11 cellular contexts compared by ENCODE assay signal in the genomic region with DNA sequence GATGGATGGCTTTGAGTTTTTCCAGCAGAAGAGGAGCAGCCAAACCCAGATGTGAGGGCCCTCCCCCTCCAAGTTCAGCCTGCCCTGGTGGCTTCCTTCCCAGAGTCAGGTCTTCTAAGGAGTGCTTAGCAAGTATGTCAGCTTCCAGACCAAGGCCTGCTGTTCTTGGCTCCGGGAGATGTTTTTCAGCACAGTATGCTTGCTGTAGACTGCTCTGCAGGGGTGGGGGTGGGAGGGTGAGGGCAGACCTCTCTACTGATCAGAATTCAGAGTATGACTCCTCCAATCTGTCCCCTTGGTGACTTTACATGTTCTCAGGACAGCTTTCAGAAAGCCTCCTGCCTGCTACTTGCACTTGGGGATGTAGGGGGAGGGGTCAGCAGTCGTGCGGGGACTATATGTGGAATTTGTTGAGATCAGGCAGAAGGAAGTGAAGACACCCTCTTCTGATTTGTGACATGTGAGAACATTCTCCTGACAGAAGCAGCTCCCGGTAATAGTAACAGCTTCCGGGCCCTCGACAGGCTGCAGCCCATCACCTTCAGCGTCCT.
DNase-seq lines count a peak whose midpoint lies in the region; FAIRE-seq and TF ChIP-seq lines count a peak whose summit lies in the region.
"Had no signal": no experiment of that assay in that cellular context is flagged by ENCODE, and none has a peak within 500 bp of the region (broad histone marks: within the 10 kb centered on the region; RNA-seq: fewer than 3 reads in every experiment).

No MANE protein-coding gene starts in this region.

- peak overlapping the region; percentile 97 to 99 (median 98) for H3K27ac Mint-ChIP-seq in nephron
- H3K27ac Mint-ChIP-seq: T-helper 1 cell treated with Interleukin-12 subunit alpha and Interleukin-12 subunit beta and Interleukin-4 antibody, amounts not matched to agents 30 μg/mL and 1 μg/mL, for 36 hours had no signal

- WGBS in transverse colon (ENCODE audit: low coverage in 1 of 2), 2 donors = 57% methylated on average over 7 of the region's 7 CpGs; no CpG with 5 or more reads in 1 of the 2 donors

- H3K27me3 Mint-ChIP-seq in nephron (ENCODE audit: low read depth) = peaks cover 11% of the 10 kb centered on the region

- H3K4me3 Mint-ChIP-seq in nephron = peak overlapping the region; percentile 20 to 62 (median 41)
- H3K4me3 Mint-ChIP-seq: T-helper 1 cell treated with Interleukin-12 subunit alpha and Interleukin-12 subunit beta and Interleukin-4 antibody, amounts not matched to agents 30 μg/mL and 1 μg/mL, for 36 hours had no signal

- intact Hi-C loops in transverse colon (cut with DNase I; ENCODE audit: low total_unique reads) = no loop called here

- H3K9me3 Mint-ChIP-seq in nephron = peaks cover 2% of the 10 kb centered on the region
- H3K9me3 Mint-ChIP-seq: T-helper 1 cell treated with Interleukin-12 subunit alpha and Interleukin-12 subunit beta and Interleukin-4 antibody, amounts not matched to agents 30 μg/mL and 1 μg/mL, for 36 hours had no signal

- no peaks in the 10 kb centered on the region for H3K36me3 ChIP-seq in NT2/D1 (ENCODE audit: insufficient read depth, insufficient read length, low read length)
- no peaks in the 10 kb centered on the region for H3K36me3 ChIP-seq in transverse colon

- H3K4me1 Mint-ChIP-seq in nephron = peaks cover 63% of the 10 kb centered on the region

- no peaks in the 10 kb centered on the region for H3K36me3 Mint-ChIP-seq in nephron (ENCODE audit: low read depth)

- no peak for TF ChIP-seq EP300 in transverse colon (IDR thresholded peaks at IDR 0.05; ENCODE audit: low read depth)

- TF ChIP-seq CTCF in fibroblast of the aortic adventitia (IDR thresholded peaks at IDR 0.05; ENCODE audit: insufficient read depth, low read length) = no peak
- no peak for TF ChIP-seq CTCF in nephron (IDR thresholded peaks at IDR 0.05; ENCODE audit: unreplicated experiment in 3 of 3)
- no peak for TF ChIP-seq CTCF in transverse colon (IDR thresholded peaks at IDR 0.05)

- in situ Hi-C loops in transverse colon (cut with MboI; ENCODE audit: low pct_ligation_motif_present in 1 of 4, low pct_unique_long_range_greater_than_20kb in 1 of 4, low sequenced_read_pairs in 3 of 4) = no loop called here

- DNase-seq in NT2/D1 (ENCODE audit: low read depth, low spot score) (peak; percentile 28), fibroblast of the aortic adventitia (ENCODE audit: low read depth) (peak; percentile 91), transverse colon (peak; percentile 48), SHP77 (lab: John Stamatoyannopoulos, UW) (no peak), A172 (ENCODE audit: low spot score) (no peak), GM19239 (ENCODE audit: insufficient read length, low spot score) (no peak), erythroblast (lab: John Stamatoyannopoulos, UW) (no peak)
- DNase-seq: activated effector memory CD4-positive, alpha-beta T cell treated with anti-CD3 and anti-CD28 coated beads, Interleukin-2, amount 50 U/mL, for 16 hours; NCI-H2171 treated with DMSO at 0.1 percent for 48 hours had no signal

- TF ChIP-seq POLR2A in transverse colon (IDR thresholded peaks at IDR 0.05) (no peak), erythroblast (IDR thresholded peaks at IDR 0.05; ENCODE audit: low read length) (no peak)

- H3K9ac ChIP-seq in NT2/D1 (ENCODE audit: insufficient read length, low read depth) = peak overlapping the region; percentile 71

- peaks cover 8% of the 10 kb centered on the region for H3K4me1 ChIP-seq in NT2/D1 (ENCODE audit: insufficient read depth, insufficient read length)
- H3K4me1 ChIP-seq in transverse colon = peaks cover 14 to 33% (median 18%) of the 10 kb centered on the region in 4 donors

- H3K9me3 ChIP-seq in NT2/D1 (ENCODE audit: insufficient read depth, low read length) (no peaks in the 10 kb centered on the region), transverse colon (no peaks in the 10 kb centered on the region)

- H3K27ac ChIP-seq in transverse colon = peak overlapping the region; percentile 50 to 84 (median 62)

- H3K4me3 ChIP-seq in NT2/D1 (ENCODE audit: insufficient read length, low read depth) = peak overlapping the region; percentile 2
- H3K4me3 ChIP-seq in fibroblast of the aortic adventitia (ENCODE audit: low read depth, low read length) = no peak overlapping the region
- no peak overlapping the region for H3K4me3 ChIP-seq in transverse colon

- peaks cover 16% of the 10 kb centered on the region for H3K27me3 ChIP-seq in NT2/D1 (ENCODE audit: insufficient read depth, insufficient read length)
- H3K27me3 ChIP-seq in transverse colon = no peaks in the 10 kb centered on the region

- FAIRE-seq in GM19239 (lab: Jason Lieb, UNC) = no peak

Comparison
In these comparisons a context has a peak if more than half of its experiments do, and no peak if none do; other contexts are left out.
1. DNase-seq: peak in NT2/D1 (single experiment), fibroblast of the aortic adventitia (single experiment) and transverse colon (single experiment); none in SHP77 (0 of 2), A172 (single experiment), GM19239 (single experiment) and erythroblast (0 of 2).